ENCODE assay signal across 1 cellular context in genomic region chr5:664994-665360, GRCh38.
A peak's percentile ranks its signal among the peaks of the same experiment; 100 is the strongest.
TF ChIP-seq lines count a peak whose summit lies in the region.

No MANE protein-coding gene starts in this region.

TF ChIP-seq in K562, 482 proteins besides CTCF, POLR2A, EP300 and RAD21:
- TF ChIP-seq FOXP1 (CRISPR knock-in tag; IDR thresholded peaks at IDR 0.05) (no peak), ZNF146 (CRISPR knock-in tag; IDR thresholded peaks at IDR 0.05; ENCODE audit: unreplicated experiment) (no peak), ZNF263 (CRISPR knock-in tag; IDR thresholded peaks at IDR 0.05; ENCODE audit: borderline replicate concordance) (no peak), HDAC8 (tag; IDR thresholded peaks at IDR 0.05) (no peak), POLR2G (IDR thresholded peaks at IDR 0.05; ENCODE audit: low read depth, low read length) (peak; percentile 42), ZNF212 (CRISPR knock-in tag; IDR thresholded peaks at IDR 0.05) (no peak)
- TF ChIP-seq, protein P1, sequence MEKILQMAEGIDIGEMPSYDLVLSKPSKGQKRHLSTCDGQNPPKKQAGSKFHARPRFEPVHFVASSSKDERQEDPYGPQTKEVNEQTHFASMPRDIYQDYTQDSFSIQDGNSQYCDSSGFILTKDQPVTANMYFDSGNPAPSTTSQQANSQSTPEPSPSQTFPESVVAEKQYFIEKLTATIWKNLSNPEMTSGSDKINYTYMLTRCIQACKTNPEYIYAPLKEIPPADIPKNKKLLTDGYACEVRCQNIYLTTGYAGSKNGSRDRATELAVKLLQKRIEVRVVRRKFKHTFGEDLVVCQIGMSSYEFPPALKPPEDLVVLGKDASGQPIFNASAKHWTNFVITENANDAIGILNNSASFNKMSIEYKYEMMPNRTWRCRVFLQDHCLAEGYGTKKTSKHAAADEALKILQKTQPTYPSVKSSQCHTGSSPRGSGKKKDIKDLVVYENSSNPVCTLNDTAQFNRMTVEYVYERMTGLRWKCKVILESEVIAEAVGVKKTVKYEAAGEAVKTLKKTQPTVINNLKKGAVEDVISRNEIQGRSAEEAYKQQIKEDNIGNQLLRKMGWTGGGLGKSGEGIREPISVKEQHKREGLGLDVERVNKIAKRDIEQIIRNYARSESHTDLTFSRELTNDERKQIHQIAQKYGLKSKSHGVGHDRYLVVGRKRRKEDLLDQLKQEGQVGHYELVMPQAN (IDR thresholded peaks at IDR 0.05; ENCODE audit: borderline replicate concordance) = no peak
- TF ChIP-seq, protein P2, sequence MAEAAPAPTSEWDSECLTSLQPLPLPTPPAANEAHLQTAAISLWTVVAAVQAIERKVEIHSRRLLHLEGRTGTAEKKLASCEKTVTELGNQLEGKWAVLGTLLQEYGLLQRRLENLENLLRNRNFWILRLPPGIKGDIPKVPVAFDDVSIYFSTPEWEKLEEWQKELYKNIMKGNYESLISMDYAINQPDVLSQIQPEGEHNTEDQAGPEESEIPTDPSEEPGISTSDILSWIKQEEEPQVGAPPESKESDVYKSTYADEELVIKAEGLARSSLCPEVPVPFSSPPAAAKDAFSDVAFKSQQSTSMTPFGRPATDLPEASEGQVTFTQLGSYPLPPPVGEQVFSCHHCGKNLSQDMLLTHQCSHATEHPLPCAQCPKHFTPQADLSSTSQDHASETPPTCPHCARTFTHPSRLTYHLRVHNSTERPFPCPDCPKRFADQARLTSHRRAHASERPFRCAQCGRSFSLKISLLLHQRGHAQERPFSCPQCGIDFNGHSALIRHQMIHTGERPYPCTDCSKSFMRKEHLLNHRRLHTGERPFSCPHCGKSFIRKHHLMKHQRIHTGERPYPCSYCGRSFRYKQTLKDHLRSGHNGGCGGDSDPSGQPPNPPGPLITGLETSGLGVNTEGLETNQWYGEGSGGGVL (CRISPR knock-in tag; IDR thresholded peaks at IDR 0.05) = no peak
- TF ChIP-seq, protein P3, sequence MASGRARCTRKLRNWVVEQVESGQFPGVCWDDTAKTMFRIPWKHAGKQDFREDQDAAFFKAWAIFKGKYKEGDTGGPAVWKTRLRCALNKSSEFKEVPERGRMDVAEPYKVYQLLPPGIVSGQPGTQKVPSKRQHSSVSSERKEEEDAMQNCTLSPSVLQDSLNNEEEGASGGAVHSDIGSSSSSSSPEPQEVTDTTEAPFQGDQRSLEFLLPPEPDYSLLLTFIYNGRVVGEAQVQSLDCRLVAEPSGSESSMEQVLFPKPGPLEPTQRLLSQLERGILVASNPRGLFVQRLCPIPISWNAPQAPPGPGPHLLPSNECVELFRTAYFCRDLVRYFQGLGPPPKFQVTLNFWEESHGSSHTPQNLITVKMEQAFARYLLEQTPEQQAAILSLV (tag; IDR thresholded peaks at IDR 0.05) = no peak
